Comparison of ENCODE assay signal across 20 cellular contexts in genomic region chr7:100163871-100164270, GRCh38. TPM values are rescaled to one million over a fixed set of nuclear protein-coding genes. Genes with fewer than 3 reads are reported as not detected.
DNase-seq lines count a peak whose midpoint lies in the region; ATAC-seq and TF ChIP-seq lines count a peak whose summit lies in the region.
"Had no signal": no experiment of that assay in that cellular context is flagged by ENCODE, and none has a peak within 500 bp of the region (broad histone marks: within the 10 kb centered on the region; RNA-seq: fewer than 3 reads in every experiment).

No MANE protein-coding gene starts in this region.

- H3K4me1 ChIP-seq in effector memory CD4-positive, alpha-beta T cell (ENCODE audit: control insufficient read depth, insufficient read depth, low read length, poor library complexity, severe bottlenecking): peaks cover 47% of the 10 kb centered on the region

- CTCF ChIA-PET in RWPE1 (lab: Yijun Ruan, JAX): interaction anchor here (0.7 to 1.0 kb wide), 2 partner anchors 30 to 31 kb away, joined by 3 to 6 read pairs; no protein-coding TSS in a partner anchor

- POLR2A ChIA-PET in RWPE1 (lab: Yijun Ruan, JAX; ENCODE audit: low non-redundant PET): no interaction called here

- no peaks in the 10 kb centered on the region for H3K27me3 ChIP-seq in effector memory CD4-positive, alpha-beta T cell (replicated peaks; ENCODE audit: control insufficient read depth, insufficient read depth, low read length, poor library complexity, severe bottlenecking)

- no peaks in the 10 kb centered on the region for H3K36me3 ChIP-seq in effector memory CD4-positive, alpha-beta T cell (ENCODE audit: control insufficient read depth, insufficient read depth, low read length)
- H3K36me3 ChIP-seq: lower lobe of right lung, thoracic aorta had no signal

- no peaks in the 10 kb centered on the region for H3K36me3 Mint-ChIP-seq in activated CD4-positive, alpha-beta T cell treated with anti-CD3 and anti-CD28 coated beads, Interleukin-2, amount 10 ng/mL, durations not matched to agents 24 days and 14 days (ENCODE audit: low read depth)

- H3K4me1 Mint-ChIP-seq in activated CD4-positive, alpha-beta T cell treated with anti-CD3 and anti-CD28 coated beads, Interleukin-2, amount 10 ng/mL, durations not matched to agents 24 days and 14 days: peaks cover 58% of the 10 kb centered on the region

- no peaks in the 10 kb centered on the region for H3K9me3 Mint-ChIP-seq in activated CD4-positive, alpha-beta T cell treated with anti-CD3 and anti-CD28 coated beads, Interleukin-2, amount 10 ng/mL, durations not matched to agents 24 days and 14 days

- ATAC-seq in left colon: no peak
- ATAC-seq in SK-N-SH treated with all-trans-retinoic acid at 6 μM for 48 hours: no peak
- ATAC-seq: lower lobe of right lung had no signal

- no peaks in the 10 kb centered on the region for H3K9me3 ChIP-seq in effector memory CD4-positive, alpha-beta T cell (ENCODE audit: control insufficient read depth, low read length)
- H3K9me3 ChIP-seq: lower lobe of right lung, thoracic aorta had no signal

- H3K4me3 ChIP-seq in effector memory CD4-positive, alpha-beta T cell (ENCODE audit: insufficient read depth, low read depth, low read length, poor library complexity, severe bottlenecking): no peak overlapping the region
- H3K4me3 ChIP-seq in skin epidermis: no peak overlapping the region
- H3K4me3 ChIP-seq: lower lobe of right lung, thoracic aorta had no signal

- DNase-seq in activated CD4-positive, alpha-beta T cell treated with anti-CD3 and anti-CD28 coated beads, Interleukin-2, amount 10 ng/mL, durations not matched to agents 24 days and 14 days: no peak
- DNase-seq in activated CD4-positive, alpha-beta T cell treated with anti-CD3 and anti-CD28 coated beads, Interleukin-2, amount 50 U/mL, for 48 hours: no peak
- no peak for DNase-seq in RWPE1 (ENCODE audit: low spot score)
- no peak for DNase-seq in effector memory CD4-positive, alpha-beta T cell
- no peak for DNase-seq in left colon
- no peak for DNase-seq in cardiac septum (ENCODE audit: low spot score)
- DNase-seq: activated CD4-positive, alpha-beta T cell treated with anti-CD3 and anti-CD28 coated beads, Interleukin-2, amount 50 U/mL, for 1 hour; cerebellar nuclear complex; GOT3; lower lobe of right lung; NCI-H1092; NCI-H187 treated with DMSO at 0.1 percent for 48 hours; NCI-H2227 treated with DMSO at 0.1 percent for 48 hours; NCI-H774; SHP77 treated with DMSO at 0.1 percent for 48 hours; small intestine had no signal

- peak overlapping the region; percentile 50 for H3K4me3 Mint-ChIP-seq in activated CD4-positive, alpha-beta T cell treated with anti-CD3 and anti-CD28 coated beads, Interleukin-2, amount 10 ng/mL, durations not matched to agents 24 days and 14 days

- no peaks in the 10 kb centered on the region for H3K27me3 Mint-ChIP-seq in activated CD4-positive, alpha-beta T cell treated with anti-CD3 and anti-CD28 coated beads, Interleukin-2, amount 10 ng/mL, durations not matched to agents 24 days and 14 days

- peak overlapping the region; percentile 93 for H3K27ac ChIP-seq in RWPE1
- peak overlapping the region; percentile 38 for H3K27ac ChIP-seq in effector memory CD4-positive, alpha-beta T cell (ENCODE audit: insufficient read depth, low read length, poor library complexity, severe bottlenecking)
- peak overlapping the region in 11 of 21 experiments; percentile 14 to 80 (median 54) for H3K27ac ChIP-seq in skin epidermis
- H3K27ac ChIP-seq: lower lobe of right lung, thoracic aorta had no signal

- intact Hi-C loops in activated CD4-positive, alpha-beta T cell treated with anti-CD3 and anti-CD28 coated beads, Interleukin-2, amount 10 ng/mL, durations not matched to agents 24 days and 14 days (cut with micrococcal nuclease): no loop called here
- intact Hi-C loops in left colon (cut with DNase I, micrococcal nuclease): no loop called here
- intact Hi-C loops in cardiac septum (cut with DNase I): no loop called here

- TF ChIP-seq CTCF in RWPE1 (conservative IDR thresholded peaks at IDR 0.05; ENCODE audit: low read depth): no peak

- no peak overlapping the region for H3K27ac Mint-ChIP-seq in activated CD4-positive, alpha-beta T cell treated with anti-CD3 and anti-CD28 coated beads, Interleukin-2, amount 10 ng/mL, durations not matched to agents 24 days and 14 days
- H3K27ac Mint-ChIP-seq: progenitor cell of endocrine pancreas had no signal

TF ChIP-seq in SK-N-SH treated with all-trans-retinoic acid at 6 μM for 48 hours, 23 proteins besides CTCF, POLR2A, EP300 and RAD21:
- no peak for TF ChIP-seq ARNTL (CRISPR knock-in tag; IDR thresholded peaks at IDR 0.05; ENCODE audit: borderline replicate concordance, low read depth)
- TF ChIP-seq CSRNP3 (CRISPR knock-in tag; IDR thresholded peaks at IDR 0.05): no peak
- no peak for TF ChIP-seq ZFP3 (CRISPR knock-in tag; IDR thresholded peaks at IDR 0.05)
- no peak for TF ChIP-seq PATZ1 (CRISPR knock-in tag; IDR thresholded peaks at IDR 0.05; ENCODE audit: borderline replicate concordance)
- TF ChIP-seq ZNF8 (CRISPR knock-in tag; IDR thresholded peaks at IDR 0.05): no peak
- TF ChIP-seq RARB (CRISPR knock-in tag; IDR thresholded peaks at IDR 0.05): no peak
- no peak for TF ChIP-seq PPARA (CRISPR knock-in tag; IDR thresholded peaks at IDR 0.05; ENCODE audit: borderline replicate concordance)
- TF ChIP-seq ESRRG (CRISPR knock-in tag; IDR thresholded peaks at IDR 0.05): no peak
- TF ChIP-seq OSR1 (CRISPR knock-in tag; IDR thresholded peaks at IDR 0.05): no peak
- TF ChIP-seq POU6F1 (CRISPR knock-in tag; IDR thresholded peaks at IDR 0.05; ENCODE audit: borderline replicate concordance, low read depth): no peak
- TF ChIP-seq SNAI2 (CRISPR knock-in tag; IDR thresholded peaks at IDR 0.05): no peak
- no peak for TF ChIP-seq GLIS3 (CRISPR knock-in tag; IDR thresholded peaks at IDR 0.05)
- TF ChIP-seq BACH2 (CRISPR knock-in tag; IDR thresholded peaks at IDR 0.05; ENCODE audit: borderline replicate concordance): no peak

RNA-seq across cellular contexts. Expression of gene GAL3ST4, which starts 4.5 kb away (rescaled TPM):
- total RNA-seq in activated CD4-positive, alpha-beta T cell treated with anti-CD3 and anti-CD28 coated beads, Interleukin-2, amount 10 ng/mL, durations not matched to agents 24 days and 14 days: 2.1 TPM in 2 replicates
- total RNA-seq in left colon: 10 to 100 TPM in 1 of 2 donors, 1 to 10 TPM in 1; 8.0 to 10.9 TPM
- 1.5 TPM for total RNA-seq in cardiac septum

RNA-seq across cellular contexts. Expression of gene TRAPPC14, which starts 5.3 kb away (rescaled TPM):
- total RNA-seq in activated CD4-positive, alpha-beta T cell treated with anti-CD3 and anti-CD28 coated beads, Interleukin-2, amount 10 ng/mL, durations not matched to agents 24 days and 14 days: 31.7 and 39.2 TPM in 2 replicates
- 10 to 100 TPM; 54.9 to 62.1 TPM for total RNA-seq in left colon
- 11.4 TPM for total RNA-seq in cardiac septum

RNA-seq across cellular contexts. Expression of gene GPC2, which starts 13.3 kb away (rescaled TPM):
- total RNA-seq in activated CD4-positive, alpha-beta T cell treated with anti-CD3 and anti-CD28 coated beads, Interleukin-2, amount 10 ng/mL, durations not matched to agents 24 days and 14 days: 6.3 and 7.9 TPM in 2 replicates
- total RNA-seq in left colon (1 to 10 TPM; 4.0 to 5.7 TPM), cardiac septum (0.92 TPM)

RNA-seq across cellular contexts. Expression of gene STAG3, which starts 13.8 kb away (rescaled TPM):
- total RNA-seq in activated CD4-positive, alpha-beta T cell treated with anti-CD3 and anti-CD28 coated beads, Interleukin-2, amount 10 ng/mL, durations not matched to agents 24 days and 14 days: 23.7 TPM in 2 replicates
- total RNA-seq in left colon (1 to 10 TPM; 1.2 to 2.0 TPM), cardiac septum (0.43 TPM)

RNA-seq across cellular contexts. Expression of gene LAMTOR4, which starts 15.2 kb away (rescaled TPM):
- 123 and 126 TPM in 2 replicates for total RNA-seq in activated CD4-positive, alpha-beta T cell treated with anti-CD3 and anti-CD28 coated beads, Interleukin-2, amount 10 ng/mL, durations not matched to agents 24 days and 14 days
- total RNA-seq in left colon: 100 to 1,000 TPM; 224 to 268 TPM
- 89.1 TPM for total RNA-seq in cardiac septum

Comparison
In these comparisons a context has a peak if more than half of its experiments do, and no peak if none do; other contexts are left out.
1. H3K27ac ChIP-seq: peak in every context shown above with its lines; median percentile 93 in RWPE1; 54 in skin epidermis; 38 in effector memory CD4-positive, alpha-beta T cell.